Comparison of ENCODE assay signal across 8 cellular contexts in the genomic region with DNA sequence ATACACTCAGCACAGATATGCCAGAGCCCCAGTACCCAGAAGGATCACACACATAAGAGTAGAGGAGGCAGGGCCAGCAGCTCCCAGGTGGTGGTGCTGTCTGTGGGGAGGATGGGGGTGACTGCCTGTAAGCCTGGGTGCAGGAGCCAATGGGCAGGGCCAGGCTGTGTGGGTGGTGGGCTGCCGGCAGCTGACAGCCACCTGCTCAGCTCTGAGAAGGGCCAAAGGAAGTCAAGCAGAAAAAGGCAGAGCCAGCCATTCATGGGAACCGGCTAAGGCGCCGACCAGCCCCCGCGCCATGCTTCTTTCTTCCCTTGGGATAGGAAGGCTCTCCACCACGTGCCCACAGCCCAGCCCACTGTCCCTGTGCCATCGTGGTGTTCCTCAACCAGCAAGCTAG. TPM values are rescaled to one million over a fixed set of nuclear protein-coding genes. Genes with fewer than 3 reads are reported as not detected.
DNase-seq lines count a peak whose midpoint lies in the region; ATAC-seq and TF ChIP-seq lines count a peak whose summit lies in the region.

No MANE protein-coding gene starts in this region.

- H3K27me3 Mint-ChIP-seq in naive thymus-derived CD4-positive, alpha-beta T cell = no peaks in the 10 kb centered on the region

- no peak overlapping the region for H3K27ac ChIP-seq in naive thymus-derived CD4-positive, alpha-beta T cell (ENCODE audit: low read depth, low read length)
- no peak overlapping the region for H3K27ac ChIP-seq in brain microvascular endothelial cell

- H3K4me1 Mint-ChIP-seq in naive thymus-derived CD4-positive, alpha-beta T cell = peaks cover 40 to 89% (median 80%) of the 10 kb centered on the region in 7 donors

- intact Hi-C loops in naive thymus-derived CD4-positive, alpha-beta T cell (cut with micrococcal nuclease) = loop anchor here in 1 of 2 donors (2.0 kb wide), 2 partner anchors 14 to 22 kb away; a partner anchor contains a TSS

- peak overlapping the region in 6 of 9 donors; percentile 43 to 84 (median 74) for H3K27ac Mint-ChIP-seq in naive thymus-derived CD4-positive, alpha-beta T cell

- peak overlapping the region in 7 of 10 donors; percentile 5 to 69 (median 61) for H3K4me3 Mint-ChIP-seq in naive thymus-derived CD4-positive, alpha-beta T cell

- DNase-seq in GM13977 (ENCODE audit: low spot score) = peak; percentile 67
- DNase-seq in NAMALWA (ENCODE audit: low spot score) = peak; percentile 92
- no peak for DNase-seq in naive thymus-derived CD4-positive, alpha-beta T cell
- no peak for DNase-seq in DMS53 (lab: John Stamatoyannopoulos, UW)
- no peak for DNase-seq in brain microvascular endothelial cell
- DNase-seq in putamen (ENCODE audit: low spot score) = no peak
- DNase-seq in epidermal melanocyte (ENCODE audit: insufficient read length, low spot score) = no peak

- H3K4me3 ChIP-seq in naive thymus-derived CD4-positive, alpha-beta T cell (ENCODE audit: low read length) = no peak overlapping the region
- no peak overlapping the region for H3K4me3 ChIP-seq in brain microvascular endothelial cell (ENCODE audit: low read depth, low read length)

- peaks cover 13 to 44% of the 10 kb centered on the region in 2 donors for H3K4me1 ChIP-seq in naive thymus-derived CD4-positive, alpha-beta T cell (ENCODE audit: control insufficient read depth in 2 of 2, insufficient read depth in 2 of 2, low read length in 2 of 2)

- ATAC-seq in GM21423 (IDR thresholded peaks at IDR 0.05; ENCODE audit: unreplicated experiment) = peak; percentile 58
- ATAC-seq in naive thymus-derived CD4-positive, alpha-beta T cell = peak; percentile 26

- POLR2A ChIA-PET in naive thymus-derived CD4-positive, alpha-beta T cell (lab: Charles Lee) = interaction anchor here (0.6 to 1.3 kb wide), 3 partner anchors 12 to 17 kb away, joined by 3 to 5 read pairs (median 4); a partner anchor contains a TSS

- CTCF ChIA-PET in naive thymus-derived CD4-positive, alpha-beta T cell (lab: Charles Lee) = interaction anchor here (0.9 kb wide), 1 partner anchor 12 kb away, joined by 3 read pairs; no protein-coding TSS in a partner anchor

- no peaks in the 10 kb centered on the region for H3K9me3 ChIP-seq in naive thymus-derived CD4-positive, alpha-beta T cell (ENCODE audit: control insufficient read depth in 2 of 3, low read length in 3 of 3)

- in situ Hi-C loops in GM13977 (cut with MboI; ENCODE audit: low pct_unique_long_range_greater_than_20kb, low sequenced_read_pairs, unreplicated experiment) (no loop called here), brain microvascular endothelial cell (cut with HindIII; ENCODE audit: low pct_ligation_motif_present, low sequenced_read_pairs) (no loop called here)

- no peaks in the 10 kb centered on the region for H3K27me3 ChIP-seq in naive thymus-derived CD4-positive, alpha-beta T cell (ENCODE audit: control insufficient read depth in 2 of 2, insufficient read depth in 2 of 2, low read length in 2 of 2)
- peaks cover 7% of the 10 kb centered on the region for H3K27me3 ChIP-seq in brain microvascular endothelial cell (replicated peaks)

- H3K36me3 Mint-ChIP-seq in naive thymus-derived CD4-positive, alpha-beta T cell = peaks cover 0 to 20% (median 3%) of the 10 kb centered on the region in 5 donors

- no peaks in the 10 kb centered on the region for H3K36me3 ChIP-seq in naive thymus-derived CD4-positive, alpha-beta T cell (ENCODE audit: control insufficient read depth in 2 of 3, insufficient read depth in 3 of 3, low read length in 3 of 3)
- H3K36me3 ChIP-seq in brain microvascular endothelial cell (replicated peaks) = no peaks in the 10 kb centered on the region

- H3K9me3 Mint-ChIP-seq in naive thymus-derived CD4-positive, alpha-beta T cell = no peaks in the 10 kb centered on the region

- peak; percentile 27 for TF ChIP-seq CTCF in GM13977 (IDR thresholded peaks at IDR 0.05; ENCODE audit: extremely low read depth, insufficient read depth, missing control alignments)
- TF ChIP-seq CTCF in brain microvascular endothelial cell (IDR thresholded peaks at IDR 0.05; ENCODE audit: low read depth, low read length, missing control alignments) = no peak

RNA-seq across cellular contexts. Expression of a gene that starts 14.1 kb away (rescaled TPM):
- 10 to 100 TPM; 26.8 to 41.9 (median 32.5) TPM for total RNA-seq in naive thymus-derived CD4-positive, alpha-beta T cell
- 1 to 10 TPM; 2.7 to 4.2 TPM for polyA plus RNA-seq in naive thymus-derived CD4-positive, alpha-beta T cell

RNA-seq across cellular contexts. Expression of a gene that starts 35.7 kb away (rescaled TPM):
- total RNA-seq in naive thymus-derived CD4-positive, alpha-beta T cell = 100 to 1,000 TPM; 107 to 278 (median 268) TPM
- 10 to 100 TPM; 19.1 to 21.1 TPM for polyA plus RNA-seq in naive thymus-derived CD4-positive, alpha-beta T cell

Comparison
In these comparisons a context has a peak if more than half of its experiments do, and no peak if none do; other contexts are left out.
1. DNase-seq: peak in GM13977 (single experiment) and NAMALWA (single experiment); none in naive thymus-derived CD4-positive, alpha-beta T cell (0 of 9), DMS53 (single experiment), brain microvascular endothelial cell (single experiment), putamen (single experiment) and epidermal melanocyte (single experiment).